Comparison of ENCODE assay signal across 1 cellular context in genomic region chr1:27235827-27236226, GRCh38.
TF ChIP-seq lines count a peak whose summit lies in the region.

No MANE protein-coding gene starts in this region.

TF ChIP-seq in GM23338, 12 proteins besides CTCF, POLR2A, EP300 and RAD21 (continued from another document):
- TF ChIP-seq EZH2phosphoT487 (IDR thresholded peaks at IDR 0.05; ENCODE audit: unreplicated experiment) (no peak), ZNF114 (CRISPR knock-in tag; IDR thresholded peaks at IDR 0.05) (no peak), JUNB (IDR thresholded peaks at IDR 0.05; ENCODE audit: unreplicated experiment) (no peak), STAT1 (IDR thresholded peaks at IDR 0.05; ENCODE audit: unreplicated experiment) (no peak), CREB1 (CRISPR knock-in tag; IDR thresholded peaks at IDR 0.05; ENCODE audit: low read depth) (no peak), POLR2AphosphoS5 (IDR thresholded peaks at IDR 0.05; ENCODE audit: low read depth) (no peak), ZNF331 (CRISPR knock-in tag; IDR thresholded peaks at IDR 0.05; ENCODE audit: low read depth) (no peak)
